Comparison of ENCODE assay signal across 16 cellular contexts in genomic region chr13:44396295-44396962, GRCh38. TPM values are rescaled to one million over a fixed set of nuclear protein-coding genes. Genes with fewer than 3 reads are reported as not detected.
DNase-seq lines count a peak whose midpoint lies in the region; ATAC-seq and TF ChIP-seq lines count a peak whose summit lies in the region.
"Had no signal": no experiment of that assay in that cellular context is flagged by ENCODE, and none has a peak within 500 bp of the region (broad histone marks: within the 10 kb centered on the region; RNA-seq: fewer than 3 reads in every experiment).

No MANE protein-coding gene starts in this region.

- intact Hi-C loops in left ventricle myocardium superior (cut with micrococcal nuclease) = no loop called here

- H3K27ac ChIP-seq in cardiac muscle cell = peak overlapping the region; percentile 99
- peak overlapping the region; percentile 62 to 72 for H3K27ac ChIP-seq in right atrium auricular region
- no peak overlapping the region for H3K27ac ChIP-seq in parathyroid adenoma
- H3K27ac ChIP-seq in SJCRH30 = no peak overlapping the region
- H3K27ac ChIP-seq: PC-9 had no signal

- H3K79me2 ChIP-seq in parathyroid adenoma = no peaks in the 10 kb centered on the region

- no peaks in the 10 kb centered on the region for H3K27me3 ChIP-seq in cardiac muscle cell
- no peaks in the 10 kb centered on the region for H3K27me3 ChIP-seq in right atrium auricular region
- H3K27me3 ChIP-seq in parathyroid adenoma (ENCODE audit: control insufficient read depth, insufficient read depth, low read length) = no peaks in the 10 kb centered on the region
- 0 out of 2 replicates have a peak, but pooled peaks cover 5% of the 10 kb centered on the region for H3K27me3 ChIP-seq in SJCRH30

- H3K4me1 ChIP-seq in cardiac muscle cell (ENCODE audit: low read depth) (peaks cover 64% of the 10 kb centered on the region), right atrium auricular region (peaks cover 0 to 18% of the 10 kb centered on the region in 2 donors), parathyroid adenoma (peaks cover 3% of the 10 kb centered on the region), SJCRH30 (no peaks in the 10 kb centered on the region)

- DNase-seq in cardiac muscle cell (ENCODE audit: low read depth in 1 of 2, low spot score in 1 of 2) (no peak), left ventricle myocardium superior (no peak), right atrium auricular region (ENCODE audit: low spot score) (no peak), SJCRH30 (no peak)
- DNase-seq in activated naive CD4-positive, alpha-beta T cell (lab: John Stamatoyannopoulos, UW) = no peak
- DNase-seq: ACHN; activated CD4-positive, CD25-positive, alpha-beta regulatory T cell treated with anti-CD3 and anti-CD28 coated beads, Interleukin-2, amount 50 U/mL, for 72 hours; activated naive CD8-positive, alpha-beta T cell treated with anti-CD3 and anti-CD28 coated beads, Interleukin-2, amount 50 U/mL, for 24 hours; activated T-cell treated with anti-CD3 and anti-CD28 coated beads, Interleukin-2, amount 50 U/mL, for 1 hour; NCI-H1694 treated with DMSO at 0.1 percent for 48 hours; PC-9; stimulated activated naive CD4-positive, alpha-beta T cell treated with Interleukin-2 at 50 U/mL for 16 hours; T-helper 1 cell had no signal

- ATAC-seq in left ventricle myocardium superior (no peak), HG02623 (IDR thresholded peaks at IDR 0.05; ENCODE audit: unreplicated experiment) (no peak), GM19463 (IDR thresholded peaks at IDR 0.05; ENCODE audit: unreplicated experiment) (no peak)
- ATAC-seq: activated naive CD8-positive, alpha-beta T cell treated with anti-CD3 and anti-CD28 coated beads, Interleukin-2, amount 50 U/mL, for 24 hours had no signal

- H2AFZ ChIP-seq in parathyroid adenoma = peak overlapping the region; percentile 46
- H2AFZ ChIP-seq: PC-9 had no signal

- no peak overlapping the region for H3K4me3 ChIP-seq in cardiac muscle cell
- peak overlapping the region in 1 of 2 donors; percentile 34 for H3K4me3 ChIP-seq in right atrium auricular region
- H3K4me3 ChIP-seq in parathyroid adenoma (ENCODE audit: low read depth, low read length) = no peak overlapping the region
- H3K4me3 ChIP-seq in SJCRH30 = no peak overlapping the region
- H3K4me3 ChIP-seq: PC-9 had no signal

- H3K4me2 ChIP-seq in parathyroid adenoma (ENCODE audit: low read length) = no peak overlapping the region
- H3K4me2 ChIP-seq: PC-9 had no signal

- no peak overlapping the region for H3K9ac ChIP-seq in parathyroid adenoma

- H3K9me3 ChIP-seq in cardiac muscle cell (ENCODE audit: low read depth) (no peaks in the 10 kb centered on the region), right atrium auricular region (no peaks in the 10 kb centered on the region), parathyroid adenoma (ENCODE audit: control insufficient read depth, low read length) (no peaks in the 10 kb centered on the region), SJCRH30 (replicated peaks) (no peaks in the 10 kb centered on the region; the same call in 1 of the 2 replicates)

- H3K36me3 ChIP-seq in cardiac muscle cell (no peaks in the 10 kb centered on the region), right atrium auricular region (no peaks in the 10 kb centered on the region), parathyroid adenoma (ENCODE audit: control insufficient read depth, insufficient read depth, low read length) (no peaks in the 10 kb centered on the region), SJCRH30 (no peaks in the 10 kb centered on the region)

- TF ChIP-seq CTCF in cardiac muscle cell (IDR thresholded peaks at IDR 0.05; ENCODE audit: low read depth, low read length) = no peak
- no peak for TF ChIP-seq CTCF in right atrium auricular region (IDR thresholded peaks at IDR 0.05)
- no peak for TF ChIP-seq CTCF in parathyroid adenoma (IDR thresholded peaks at IDR 0.05)

RNA-seq across cellular contexts. Expression of gene SERP2, which starts 22.8 kb away (rescaled TPM):
- total RNA-seq in cardiac muscle cell = 3.5 and 8.6 TPM in 2 replicates
- polyA plus RNA-seq in cardiac muscle cell = 3.5 and 9.0 TPM in 2 replicates
- total RNA-seq in left ventricle myocardium superior = 12.4 TPM
- total RNA-seq in right atrium auricular region = 10 to 100 TPM; 15.4 to 17.7 TPM
- total RNA-seq in SJCRH30 (2014; rRNA removed; shearing (Covaris generic)) = not detected in 2 replicates

Comparison
In these comparisons a context has a peak if more than half of its experiments do, and no peak if none do; other contexts are left out.
1. H3K27ac ChIP-seq: peak in cardiac muscle cell (single experiment) and right atrium auricular region (2 of 2); none in parathyroid adenoma (single experiment) and SJCRH30 (single experiment).